ENCODE assay signal across 4 cellular contexts in genomic region chr2:24014902-24015301, GRCh38. TPM values are rescaled to one million over a fixed set of nuclear protein-coding genes. Genes with fewer than 3 reads are reported as not detected.
"Had no signal": no experiment of that assay in that cellular context is flagged by ENCODE, and none has a peak within 500 bp of the region (broad histone marks: within the 10 kb centered on the region; RNA-seq: fewer than 3 reads in every experiment).

No MANE protein-coding gene starts in this region.

RNA-seq across cellular contexts. Expression of gene MFSD2B, which starts 5.0 kb away (rescaled TPM):
- total RNA-seq: activated naive CD8-positive, alpha-beta T cell treated with anti-CD3 and anti-CD28 coated beads, Interleukin-2, amount 10 ng/mL, durations not matched to agents 7 days and 5 days; body of pancreas; Right ventricle myocardium inferior had no signal
- polyA plus RNA-seq: SK-N-SH had no signal
